19 cellular contexts compared by ENCODE assay signal in the genomic region with DNA sequence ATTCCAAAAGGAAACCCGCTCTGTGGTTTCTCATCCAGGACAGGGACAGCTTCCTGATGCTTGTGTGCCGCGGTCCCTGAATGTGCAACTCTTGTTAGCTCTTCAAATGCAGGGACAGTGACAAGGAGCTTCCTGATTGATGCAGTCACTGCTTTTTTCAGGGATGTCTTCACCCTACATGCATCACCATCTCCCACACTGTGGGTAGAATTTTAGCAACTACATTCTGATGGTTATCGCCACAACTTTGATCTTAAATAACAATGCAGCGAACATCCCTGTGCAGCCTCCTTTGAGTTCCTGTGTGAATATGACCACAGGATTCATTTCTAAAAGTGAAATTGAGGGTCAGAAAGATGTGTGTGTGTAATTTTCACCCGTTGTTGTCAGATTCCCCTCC.
DNase-seq lines count a peak whose midpoint lies in the region; ATAC-seq and TF ChIP-seq lines count a peak whose summit lies in the region.
"Had no signal": no experiment of that assay in that cellular context is flagged by ENCODE, and none has a peak within 500 bp of the region (broad histone marks: within the 10 kb centered on the region; RNA-seq: fewer than 3 reads in every experiment).

No MANE protein-coding gene starts in this region.

- CTCF ChIA-PET in activated CD4-positive, alpha-beta memory T cell treated with anti-CD3 and anti-CD28 coated beads for 36 hours (lab: Charles Lee) = interaction anchor here (1.4 to 3.8 kb wide), 2 partner anchors 10 to 14 kb away, joined by 7 to 17 read pairs; no protein-coding TSS in a partner anchor
- CTCF ChIA-PET in activated CD4-positive, alpha-beta memory T cell treated with anti-CD3 and anti-CD28 coated beads, Interleukin-2, amount 10 ng/mL, durations not matched to agents 7 days and 5 days (lab: Charles Lee) = interaction anchor here (1.3 kb wide), 1 partner anchor 125 kb away, joined by 3 read pairs; no protein-coding TSS in a partner anchor

- intact Hi-C loops in activated CD4-positive, alpha-beta memory T cell treated with anti-CD3 and anti-CD28 coated beads for 36 hours (cut with micrococcal nuclease) = no loop called here
- intact Hi-C loops in esophagus muscularis mucosa (cut with DNase I) (no loop called here), upper lobe of right lung (cut with DNase I) (no loop called here)

- DNase-seq in activated CD4-positive, alpha-beta memory T cell treated with anti-CD3 and anti-CD28 coated beads for 36 hours = no peak
- DNase-seq in activated CD4-positive, alpha-beta memory T cell treated with anti-CD3 and anti-CD28 coated beads, Interleukin-2, amount 10 ng/mL, durations not matched to agents 7 days and 5 days = no peak
- DNase-seq in T-helper 2 cell treated with Interferon-gamma antibody and Interleukin-4, amounts not matched to agents 5 μg/mL and 100 μg/mL, for 36 hours (ENCODE audit: low spot score) = peak; percentile 2
- DNase-seq in esophagus muscularis mucosa (ENCODE audit: extremely low spot score) (peak; percentile 39), osteocyte (ENCODE audit: extremely low spot score, unreplicated experiment) (peak; percentile 21), upper lobe of right lung (no peak)
- DNase-seq: H7, NCI-H1092 treated with DMSO at 0.1 percent for 48 hours, NCI-H1694, NCI-H2107, NCI-H226, NCI-H69, PC-3 had no signal

- TF ChIP-seq EP300 in esophagus muscularis mucosa (IDR thresholded peaks at IDR 0.05) = no peak

- no peak overlapping the region for H3K4me3 Mint-ChIP-seq in activated CD4-positive, alpha-beta memory T cell treated with anti-CD3 and anti-CD28 coated beads for 36 hours
- H3K4me3 Mint-ChIP-seq in activated CD4-positive, alpha-beta memory T cell treated with anti-CD3 and anti-CD28 coated beads, Interleukin-2, amount 10 ng/mL, durations not matched to agents 7 days and 5 days = no peak overlapping the region
- H3K4me3 Mint-ChIP-seq in T-helper 2 cell treated with Interferon-gamma antibody and Interleukin-4, amounts not matched to agents 5 μg/mL and 100 μg/mL, for 36 hours = no peak overlapping the region
- H3K4me3 Mint-ChIP-seq in osteocyte (ENCODE audit: unreplicated experiment) = no peak overlapping the region
- H3K4me3 Mint-ChIP-seq: CD14-positive monocyte had no signal

- TF ChIP-seq CTCF in esophagus muscularis mucosa (IDR thresholded peaks at IDR 0.05) = no peak
- TF ChIP-seq CTCF in osteocyte (IDR thresholded peaks at IDR 0.05) = no peak
- no peak for TF ChIP-seq CTCF in upper lobe of right lung (IDR thresholded peaks at IDR 0.05)

- no peak overlapping the region for H3K27ac ChIP-seq in esophagus muscularis mucosa (replicated peaks in 1 of 4)
- no peak overlapping the region for H3K27ac ChIP-seq in upper lobe of right lung
- H3K27ac ChIP-seq: 22Rv1, KMS-11 had no signal

- H3K36me3 ChIP-seq in esophagus muscularis mucosa (no peaks in the 10 kb centered on the region), upper lobe of right lung (no peaks in the 10 kb centered on the region)

- 75% methylated on average over 6 of the region's 6 CpGs for WGBS in esophagus muscularis mucosa

- no peaks in the 10 kb centered on the region for H3K27me3 Mint-ChIP-seq in activated CD4-positive, alpha-beta memory T cell treated with anti-CD3 and anti-CD28 coated beads for 36 hours
- no peaks in the 10 kb centered on the region for H3K27me3 Mint-ChIP-seq in activated CD4-positive, alpha-beta memory T cell treated with anti-CD3 and anti-CD28 coated beads, Interleukin-2, amount 10 ng/mL, durations not matched to agents 7 days and 5 days
- H3K27me3 Mint-ChIP-seq in T-helper 2 cell treated with Interferon-gamma antibody and Interleukin-4, amounts not matched to agents 5 μg/mL and 100 μg/mL, for 36 hours (ENCODE audit: low read depth) = peaks cover 2% of the 10 kb centered on the region
- peaks cover 27% of the 10 kb centered on the region for H3K27me3 Mint-ChIP-seq in osteocyte (ENCODE audit: unreplicated experiment)

- no peak for TF ChIP-seq POLR2A in esophagus muscularis mucosa (IDR thresholded peaks at IDR 0.05; ENCODE audit: low read depth)

- peaks cover 34% of the 10 kb centered on the region for H3K4me1 Mint-ChIP-seq in activated CD4-positive, alpha-beta memory T cell treated with anti-CD3 and anti-CD28 coated beads for 36 hours (ENCODE audit: low read depth)
- peaks cover 10% of the 10 kb centered on the region for H3K4me1 Mint-ChIP-seq in activated CD4-positive, alpha-beta memory T cell treated with anti-CD3 and anti-CD28 coated beads, Interleukin-2, amount 10 ng/mL, durations not matched to agents 7 days and 5 days
- peaks cover 4% of the 10 kb centered on the region for H3K4me1 Mint-ChIP-seq in T-helper 2 cell treated with Interferon-gamma antibody and Interleukin-4, amounts not matched to agents 5 μg/mL and 100 μg/mL, for 36 hours (ENCODE audit: low read depth)
- H3K4me1 Mint-ChIP-seq in osteocyte (ENCODE audit: unreplicated experiment) = no peaks in the 10 kb centered on the region
- H3K4me1 Mint-ChIP-seq: CD14-positive monocyte had no signal

- no peaks in the 10 kb centered on the region for H3K4me1 ChIP-seq in esophagus muscularis mucosa
- H3K4me1 ChIP-seq in upper lobe of right lung = no peaks in the 10 kb centered on the region

- H3K9me3 ChIP-seq in esophagus muscularis mucosa (no peaks in the 10 kb centered on the region), upper lobe of right lung (no peaks in the 10 kb centered on the region)

- peaks cover 0 to 6% (median 0%) of the 10 kb centered on the region in 4 donors for H3K27me3 ChIP-seq in esophagus muscularis mucosa
- H3K27me3 ChIP-seq in upper lobe of right lung = no peaks in the 10 kb centered on the region

- no peak for ATAC-seq in GM18870 (IDR thresholded peaks at IDR 0.05; ENCODE audit: unreplicated experiment)
- no peak for ATAC-seq in GM21717 (IDR thresholded peaks at IDR 0.05; ENCODE audit: unreplicated experiment)
- no peak for ATAC-seq in upper lobe of right lung
- ATAC-seq: HepG2, PC-3 had no signal

- H3K4me3 ChIP-seq in esophagus muscularis mucosa = no peak overlapping the region
- H3K4me3 ChIP-seq in upper lobe of right lung = no peak overlapping the region

- no peaks in the 10 kb centered on the region for H3K9me3 Mint-ChIP-seq in activated CD4-positive, alpha-beta memory T cell treated with anti-CD3 and anti-CD28 coated beads for 36 hours
- no peaks in the 10 kb centered on the region for H3K9me3 Mint-ChIP-seq in activated CD4-positive, alpha-beta memory T cell treated with anti-CD3 and anti-CD28 coated beads, Interleukin-2, amount 10 ng/mL, durations not matched to agents 7 days and 5 days
- H3K9me3 Mint-ChIP-seq in T-helper 2 cell treated with Interferon-gamma antibody and Interleukin-4, amounts not matched to agents 5 μg/mL and 100 μg/mL, for 36 hours = no peaks in the 10 kb centered on the region
- H3K9me3 Mint-ChIP-seq in osteocyte (ENCODE audit: unreplicated experiment) = no peaks in the 10 kb centered on the region

- H3K27ac Mint-ChIP-seq in activated CD4-positive, alpha-beta memory T cell treated with anti-CD3 and anti-CD28 coated beads for 36 hours = peak overlapping the region; percentile 2
- H3K27ac Mint-ChIP-seq in activated CD4-positive, alpha-beta memory T cell treated with anti-CD3 and anti-CD28 coated beads, Interleukin-2, amount 10 ng/mL, durations not matched to agents 7 days and 5 days = no peak overlapping the region
- H3K27ac Mint-ChIP-seq in T-helper 2 cell treated with Interferon-gamma antibody and Interleukin-4, amounts not matched to agents 5 μg/mL and 100 μg/mL, for 36 hours = no peak overlapping the region
- H3K27ac Mint-ChIP-seq in osteocyte (ENCODE audit: unreplicated experiment) = no peak overlapping the region

- H3K36me3 Mint-ChIP-seq in activated CD4-positive, alpha-beta memory T cell treated with anti-CD3 and anti-CD28 coated beads for 36 hours = no peaks in the 10 kb centered on the region
- H3K36me3 Mint-ChIP-seq in activated CD4-positive, alpha-beta memory T cell treated with anti-CD3 and anti-CD28 coated beads, Interleukin-2, amount 10 ng/mL, durations not matched to agents 7 days and 5 days (ENCODE audit: low read depth) = no peaks in the 10 kb centered on the region
- no peaks in the 10 kb centered on the region for H3K36me3 Mint-ChIP-seq in T-helper 2 cell treated with Interferon-gamma antibody and Interleukin-4, amounts not matched to agents 5 μg/mL and 100 μg/mL, for 36 hours (ENCODE audit: low read depth)
- H3K36me3 Mint-ChIP-seq in osteocyte (ENCODE audit: unreplicated experiment) = no peaks in the 10 kb centered on the region
- H3K36me3 Mint-ChIP-seq: CD14-positive monocyte had no signal

- POLR2A ChIA-PET in activated CD4-positive, alpha-beta memory T cell treated with anti-CD3 and anti-CD28 coated beads for 36 hours (lab: Charles Lee) = no interaction called here
- POLR2A ChIA-PET in activated CD4-positive, alpha-beta memory T cell treated with anti-CD3 and anti-CD28 coated beads, Interleukin-2, amount 10 ng/mL, durations not matched to agents 7 days and 5 days (lab: Charles Lee) = no interaction called here

Comparison
In these comparisons a context has a peak if more than half of its experiments do, and no peak if none do; other contexts are left out.
1. DNase-seq: peak in T-helper 2 cell treated with Interferon-gamma antibody and Interleukin-4, amounts not matched to agents 5 μg/mL and 100 μg/mL, for 36 hours (single experiment), esophagus muscularis mucosa (single experiment) and osteocyte (single experiment); none in activated CD4-positive, alpha-beta memory T cell treated with anti-CD3 and anti-CD28 coated beads for 36 hours (single experiment), activated CD4-positive, alpha-beta memory T cell treated with anti-CD3 and anti-CD28 coated beads, Interleukin-2, amount 10 ng/mL, durations not matched to agents 7 days and 5 days (single experiment) and upper lobe of right lung (single experiment).